Comparison of ENCODE assay signal across 8 cellular contexts in the genomic region with DNA sequence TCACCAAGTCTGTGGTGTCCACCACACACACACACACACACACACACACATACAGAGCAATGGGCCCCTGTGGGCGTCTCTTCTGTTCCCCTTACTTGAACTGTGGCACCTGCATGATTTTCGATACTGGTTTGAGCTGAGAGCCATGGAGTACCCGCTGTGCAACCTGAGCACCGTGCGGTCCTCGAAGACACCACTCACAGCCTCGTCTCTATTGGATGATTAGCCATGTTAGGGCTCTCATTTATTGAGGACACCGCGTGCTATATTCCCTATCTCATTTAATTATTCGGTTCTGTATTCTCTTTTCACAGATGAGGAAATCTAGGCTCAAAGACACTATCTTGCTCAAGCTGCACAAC. TPM values are rescaled to one million over a fixed set of nuclear protein-coding genes. Genes with fewer than 3 reads are reported as not detected.
DNase-seq lines count a peak whose midpoint lies in the region; ATAC-seq and TF ChIP-seq lines count a peak whose summit lies in the region.

No MANE protein-coding gene starts in this region.

- H3K4me1 ChIP-seq in BE2C (no peaks in the 10 kb centered on the region), muscle layer of duodenum (ENCODE audit: control insufficient read depth in 1 of 2, insufficient read depth in 2 of 2, low read length in 2 of 2) (peaks cover 0 to 32% of the 10 kb centered on the region in 2 donors)

- in situ Hi-C loops in astrocyte of the spinal cord (cut with HindIII; ENCODE audit: low sequenced_read_pairs), result no loop called here

- H3K27me3 ChIP-seq in BE2C, result no peaks in the 10 kb centered on the region
- H3K27me3 ChIP-seq in muscle layer of duodenum (ENCODE audit: low read depth, low read length), result no peaks in the 10 kb centered on the region

- H3K4me3 ChIP-seq in BE2C (ENCODE audit: low read depth, low read length) (peak overlapping the region; percentile 75), HFF-Myc (replicated peaks; ENCODE audit: low read depth, low read length) (peak overlapping the region; percentile 70), astrocyte of the spinal cord (ENCODE audit: low read depth, low read length) (peak overlapping the region; percentile 72), muscle layer of duodenum (ENCODE audit: low read depth in 1 of 2, low read length in 2 of 2) (peak overlapping the region; percentile 55 to 84)

- H3K9me3 ChIP-seq in BE2C (no peaks in the 10 kb centered on the region), muscle layer of duodenum (ENCODE audit: control insufficient read depth in 1 of 2, low read length in 2 of 2) (no peaks in the 10 kb centered on the region)

- TF ChIP-seq CTCF in BE2C (IDR thresholded peaks at IDR 0.05; ENCODE audit: low read depth, low read length) (no peak), HFF-Myc (IDR thresholded peaks at IDR 0.05; ENCODE audit: low read depth, low read length, missing control alignments) (no peak), astrocyte of the spinal cord (IDR thresholded peaks at IDR 0.05; ENCODE audit: low read depth, low read length) (no peak)

- peaks cover 11% of the 10 kb centered on the region for H3K36me3 ChIP-seq in BE2C
- no peaks in the 10 kb centered on the region for H3K36me3 ChIP-seq in muscle layer of duodenum (ENCODE audit: control insufficient read depth in 1 of 2, insufficient read depth in 2 of 2, low read length in 2 of 2)

- ATAC-seq in GM21381 (IDR thresholded peaks at IDR 0.05; ENCODE audit: unreplicated experiment) (no peak), HG03135 (IDR thresholded peaks at IDR 0.05; ENCODE audit: unreplicated experiment) (no peak)

- no peak overlapping the region for H3K27ac ChIP-seq in muscle layer of duodenum (ENCODE audit: low read length)

- DNase-seq in BE2C (no peak), HFF-Myc (ENCODE audit: extremely low read depth, low read depth) (no peak), astrocyte of the spinal cord (ENCODE audit: low read depth, low spot score) (no peak), NCI-H226 (no peak)
- DNase-seq in stimulated activated CD4-positive, alpha-beta T cell treated with anti-CD3 and anti-CD28 coated beads, Interleukin-2, amount 100 ng/mL, for 48 hours, result no peak

RNA-seq across cellular contexts. Expression of gene C14orf132, which starts 0.6 kb away (rescaled TPM):
- 24.7 TPM for polyA plus RNA-seq in BE2C (2012; ENCODE audit: insufficient read depth, insufficient read length, low read depth)
